In the genomic region with DNA sequence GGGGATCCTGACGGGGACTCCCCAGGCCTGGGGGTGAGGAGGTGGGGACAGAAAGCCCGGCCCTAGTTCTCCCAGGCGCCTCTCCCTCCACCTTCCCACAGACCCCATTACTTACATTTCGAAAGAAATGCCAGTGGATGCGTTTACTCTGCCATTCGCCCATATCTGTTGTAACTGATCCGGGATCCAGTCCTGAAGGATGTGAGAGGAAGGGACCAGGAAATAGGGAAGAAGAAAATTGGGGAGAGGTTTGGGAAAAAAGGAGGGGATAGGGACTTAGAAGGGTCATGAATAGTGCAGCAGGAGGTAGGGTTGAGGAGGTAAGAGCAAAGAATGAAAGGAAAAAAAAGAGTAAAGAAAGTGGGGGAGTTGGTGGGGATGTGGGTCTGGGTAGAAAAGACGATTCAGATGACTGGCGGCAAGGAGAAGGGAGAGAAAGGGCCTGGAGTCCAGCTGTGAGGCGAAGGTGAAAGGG, we compare ENCODE assay signal across 1 cellular context.
TF ChIP-seq lines count a peak whose summit lies in the region.

No MANE protein-coding gene starts in this region.

TF ChIP-seq in endothelial cell of umbilical vein, 7 proteins besides CTCF, POLR2A, EP300 and RAD21:
- peak; percentile 9 for TF ChIP-seq EZH2 (IDR thresholded peaks at IDR 0.05; ENCODE audit: borderline replicate concordance, low read depth, low read length, severe bottlenecking)
- no peak for TF ChIP-seq POLR2AphosphoS5 (IDR thresholded peaks at IDR 0.05; ENCODE audit: insufficient read depth, low read depth, low read length)
